3 cellular contexts compared by ENCODE assay signal in the genomic region with DNA sequence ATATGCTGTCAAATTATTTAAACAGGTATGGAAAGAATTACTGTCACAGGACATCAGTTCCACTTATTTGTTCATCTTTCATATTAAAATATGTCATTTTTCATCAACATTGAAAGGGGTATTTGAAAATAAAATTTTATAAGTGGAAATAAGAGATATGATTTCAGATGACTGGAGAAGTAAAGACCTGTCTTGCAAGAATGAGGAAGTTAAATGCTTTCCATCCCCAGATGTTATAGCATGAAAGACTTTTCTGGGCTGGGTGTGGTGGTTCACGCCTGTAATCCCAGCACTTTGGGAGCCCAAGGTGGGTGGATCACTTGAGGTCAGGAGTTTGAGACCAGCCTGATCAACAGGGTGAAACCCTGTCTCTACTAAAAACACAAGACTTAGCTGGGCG. TPM values are rescaled to one million over a fixed set of nuclear protein-coding genes. Genes with fewer than 3 reads are reported as not detected.
"Had no signal": no experiment of that assay in that cellular context is flagged by ENCODE, and none has a peak within 500 bp of the region (broad histone marks: within the 10 kb centered on the region; RNA-seq: fewer than 3 reads in every experiment).

No MANE protein-coding gene starts in this region.

RNA-seq across cellular contexts. Expression of gene IRAK3, which starts 22.6 kb away (rescaled TPM):
- total RNA-seq: HepG2, SK-MEL-5 had no signal
- polyA plus RNA-seq: SK-N-SH had no signal
